ENCODE assay signal across 11 cellular contexts in genomic region chr2:46002507-46002883, GRCh38.
DNase-seq lines count a peak whose midpoint lies in the region; ATAC-seq, FAIRE-seq and TF ChIP-seq lines count a peak whose summit lies in the region.
"Had no signal": no experiment of that assay in that cellular context is flagged by ENCODE, and none has a peak within 500 bp of the region (broad histone marks: within the 10 kb centered on the region; RNA-seq: fewer than 3 reads in every experiment).

No MANE protein-coding gene starts in this region.

- TF ChIP-seq CTCF in astrocyte (IDR thresholded peaks at IDR 0.05; ENCODE audit: insufficient read depth, low read depth, low read length) (no peak), right atrium auricular region (IDR thresholded peaks at IDR 0.05) (no peak), smooth muscle cell (IDR thresholded peaks at IDR 0.05; ENCODE audit: borderline replicate concordance, insufficient read depth, poor library complexity, severe bottlenecking) (no peak), MCF 10A (IDR thresholded peaks at IDR 0.05; ENCODE audit: unreplicated experiment) (no peak)

- H3K9me3 Mint-ChIP-seq in astrocyte (ENCODE audit: unreplicated experiment) (no peaks in the 10 kb centered on the region), MCF 10A (ENCODE audit: unreplicated experiment) (no peaks in the 10 kb centered on the region)
- no peaks in the 10 kb centered on the region for H3K9me3 Mint-ChIP-seq in stimulated activated naive CD8-positive, alpha-beta T cell treated with anti-CD3 and anti-CD28 coated beads, Interleukin-15, amount 100 ng/mL, for 72 hours

- H3K27me3 Mint-ChIP-seq in astrocyte (ENCODE audit: low read depth, unreplicated experiment) (peaks cover 4% of the 10 kb centered on the region), MCF 10A (ENCODE audit: insufficient read depth, unreplicated experiment) (no peaks in the 10 kb centered on the region)
- no peaks in the 10 kb centered on the region for H3K27me3 Mint-ChIP-seq in stimulated activated naive CD8-positive, alpha-beta T cell treated with anti-CD3 and anti-CD28 coated beads, Interleukin-15, amount 100 ng/mL, for 72 hours
- H3K27me3 Mint-ChIP-seq: activated naive CD8-positive, alpha-beta T cell had no signal

- H3K27ac Mint-ChIP-seq in astrocyte (ENCODE audit: unreplicated experiment) (no peak overlapping the region), MCF 10A (ENCODE audit: low read depth, unreplicated experiment) (no peak overlapping the region)
- H3K27ac Mint-ChIP-seq in stimulated activated naive CD8-positive, alpha-beta T cell treated with anti-CD3 and anti-CD28 coated beads, Interleukin-15, amount 100 ng/mL, for 72 hours = no peak overlapping the region
- H3K27ac Mint-ChIP-seq: activated CD8-positive, alpha-beta T cell treated with anti-CD3 and anti-CD28 coated beads, Interleukin-2, amount 10 ng/mL, durations not matched to agents 7 days and 5 days; activated naive CD8-positive, alpha-beta T cell had no signal

- H3K79me2 ChIP-seq in astrocyte (ENCODE audit: insufficient read depth, low read length) = no peaks in the 10 kb centered on the region
- H3K79me2 ChIP-seq in smooth muscle cell (ENCODE audit: low read depth) = peaks cover 4% of the 10 kb centered on the region

- H3K36me3 ChIP-seq in astrocyte (ENCODE audit: insufficient read depth, low read length) (no peaks in the 10 kb centered on the region), right atrium auricular region (no peaks in the 10 kb centered on the region), smooth muscle cell (ENCODE audit: low read depth) (peaks cover 2% of the 10 kb centered on the region)

- H3K9ac ChIP-seq in astrocyte (ENCODE audit: low read length) (no peak overlapping the region), smooth muscle cell (ENCODE audit: low read depth) (no peak overlapping the region)

- intact Hi-C loops in MCF 10A (cut with micrococcal nuclease) = no loop called here

- BruUV-seq in MCF 10A (replicated peaks; lab: Mats Ljungman, UMichigan) = no TSS peak

- H3K36me3 Mint-ChIP-seq in astrocyte (ENCODE audit: low read depth, unreplicated experiment) (peaks cover 18% of the 10 kb centered on the region), MCF 10A (ENCODE audit: insufficient read depth, unreplicated experiment) (peaks cover 12% of the 10 kb centered on the region)

- H3K4me2 ChIP-seq in astrocyte (ENCODE audit: low read length) (no peak overlapping the region), smooth muscle cell (no peak overlapping the region)

- no peak overlapping the region for H3K27ac ChIP-seq in astrocyte (ENCODE audit: low read depth, low read length)
- H3K27ac ChIP-seq in right atrium auricular region = peak overlapping the region; percentile 11 to 57
- H3K27ac ChIP-seq in smooth muscle cell (ENCODE audit: low read depth) = peak overlapping the region; percentile 36
- H3K27ac ChIP-seq: psoas muscle had no signal

- CTCF ChIA-PET in MCF 10A (lab: Yijun Ruan, JAX) = interaction anchor here (1.1 to 2.2 kb wide), 4 partner anchors 9 to 460 kb away, joined by 3 to 8 read pairs (median 6); no protein-coding TSS in a partner anchor

- no peak for FAIRE-seq in astrocyte (lab: Jason Lieb, UNC)

- H4K20me1 ChIP-seq in astrocyte (ENCODE audit: insufficient read depth, low read length) (no peaks in the 10 kb centered on the region), smooth muscle cell (ENCODE audit: low read depth) (no peaks in the 10 kb centered on the region)

- POLR2A ChIA-PET in MCF 10A (lab: Yijun Ruan, JAX) = interaction anchor here (2.0 kb wide), 1 partner anchor 10 kb away, joined by 5 read pairs; no protein-coding TSS in a partner anchor

- H3K4me3 Mint-ChIP-seq in astrocyte (ENCODE audit: unreplicated experiment) (no peak overlapping the region), MCF 10A (ENCODE audit: unreplicated experiment) (no peak overlapping the region)
- H3K4me3 Mint-ChIP-seq in stimulated activated naive CD8-positive, alpha-beta T cell treated with anti-CD3 and anti-CD28 coated beads, Interleukin-15, amount 100 ng/mL, for 72 hours = no peak overlapping the region
- H3K4me3 Mint-ChIP-seq: activated CD8-positive, alpha-beta T cell treated with anti-CD3 and anti-CD28 coated beads, Interleukin-2, amount 10 ng/mL, durations not matched to agents 7 days and 5 days; activated naive CD8-positive, alpha-beta T cell had no signal

- H3K9me3 ChIP-seq in astrocyte (ENCODE audit: insufficient read depth, low read depth, low read length) = no peaks in the 10 kb centered on the region
- H3K9me3 ChIP-seq in right atrium auricular region = no peaks in the 10 kb centered on the region
- H3K9me3 ChIP-seq in smooth muscle cell (replicated peaks; ENCODE audit: low read depth) = no peaks in the 10 kb centered on the region
- H3K9me3 ChIP-seq: psoas muscle had no signal

- H3K4me1 ChIP-seq in astrocyte (ENCODE audit: insufficient read depth, low read length) (no peaks in the 10 kb centered on the region), right atrium auricular region (peaks cover 0 to 28% of the 10 kb centered on the region in 2 donors), smooth muscle cell (ENCODE audit: low read depth) (no peaks in the 10 kb centered on the region)
- H3K4me1 ChIP-seq: psoas muscle had no signal

- WGBS in smooth muscle cell (ENCODE audit: low lambda C conversion rate) = 45% methylated on average over 1 of the region's 1 CpG

- DNase-seq in GM04503 (ENCODE audit: low read depth) (peak; percentile 78), astrocyte (ENCODE audit: low read depth) (peak; percentile 52), right atrium auricular region (ENCODE audit: low spot score) (no peak), smooth muscle cell (lab: John Stamatoyannopoulos, UW; ENCODE audit: unreplicated experiment) (no peak), MCF 10A (ENCODE audit: unreplicated experiment) (no peak)
- DNase-seq in stimulated activated naive CD8-positive, alpha-beta T cell treated with anti-CD3 and anti-CD28 coated beads, Interleukin-15, amount 100 ng/mL, for 72 hours = no peak
- no peak for DNase-seq in stimulated activated CD4-positive, alpha-beta T cell treated with anti-CD3 and anti-CD28 coated beads, Interleukin-2, amount 100 ng/mL, for 48 hours
- DNase-seq: activated CD8-positive, alpha-beta T cell treated with anti-CD3 and anti-CD28 coated beads, Interleukin-2, amount 10 ng/mL, durations not matched to agents 7 days and 5 days; left colon; psoas muscle had no signal

- H2AFZ ChIP-seq in astrocyte (ENCODE audit: low read depth, low read length) (no peak overlapping the region), smooth muscle cell (ENCODE audit: low read depth) (no peak overlapping the region)

- ATAC-seq in stimulated activated naive CD8-positive, alpha-beta T cell treated with anti-CD3 and anti-CD28 coated beads, Interleukin-15, amount 100 ng/mL, for 72 hours = no peak
- ATAC-seq: activated CD8-positive, alpha-beta T cell treated with anti-CD3 and anti-CD28 coated beads, Interleukin-2, amount 10 ng/mL, durations not matched to agents 7 days and 5 days; psoas muscle had no signal

- H3K4me1 Mint-ChIP-seq in astrocyte (ENCODE audit: low read depth, unreplicated experiment) (peaks cover 12% of the 10 kb centered on the region), MCF 10A (ENCODE audit: insufficient read depth, unreplicated experiment) (no peaks in the 10 kb centered on the region)
- no peaks in the 10 kb centered on the region for H3K4me1 Mint-ChIP-seq in stimulated activated naive CD8-positive, alpha-beta T cell treated with anti-CD3 and anti-CD28 coated beads, Interleukin-15, amount 100 ng/mL, for 72 hours

- H3K4me3 ChIP-seq in astrocyte (ENCODE audit: insufficient read depth, low read depth, low read length) = no peak overlapping the region
- H3K4me3 ChIP-seq in right atrium auricular region = no peak overlapping the region
- H3K4me3 ChIP-seq in smooth muscle cell = no peak overlapping the region
- H3K4me3 ChIP-seq: psoas muscle had no signal

- peaks cover 4% of the 10 kb centered on the region for H3F3A ChIP-seq in smooth muscle cell (ENCODE audit: low read depth)

- H3K27me3 ChIP-seq in astrocyte (ENCODE audit: insufficient read depth, low read length) = no peaks in the 10 kb centered on the region
- no peaks in the 10 kb centered on the region for H3K27me3 ChIP-seq in right atrium auricular region
- no peaks in the 10 kb centered on the region for H3K27me3 ChIP-seq in smooth muscle cell (ENCODE audit: low read depth)

Comparison
In these comparisons a context has a peak if more than half of its experiments do, and no peak if none do; other contexts are left out.
1. DNase-seq: peak in GM04503 (single experiment) and astrocyte (single experiment); none in right atrium auricular region (single experiment), smooth muscle cell (single experiment), MCF 10A (single experiment), stimulated activated naive CD8-positive, alpha-beta T cell treated with anti-CD3 and anti-CD28 coated beads, Interleukin-15, amount 100 ng/mL, for 72 hours (0 of 2) and stimulated activated CD4-positive, alpha-beta T cell treated with anti-CD3 and anti-CD28 coated beads, Interleukin-2, amount 100 ng/mL, for 48 hours (0 of 2).